ENCODE assay signal across 8 cellular contexts in the genomic region with DNA sequence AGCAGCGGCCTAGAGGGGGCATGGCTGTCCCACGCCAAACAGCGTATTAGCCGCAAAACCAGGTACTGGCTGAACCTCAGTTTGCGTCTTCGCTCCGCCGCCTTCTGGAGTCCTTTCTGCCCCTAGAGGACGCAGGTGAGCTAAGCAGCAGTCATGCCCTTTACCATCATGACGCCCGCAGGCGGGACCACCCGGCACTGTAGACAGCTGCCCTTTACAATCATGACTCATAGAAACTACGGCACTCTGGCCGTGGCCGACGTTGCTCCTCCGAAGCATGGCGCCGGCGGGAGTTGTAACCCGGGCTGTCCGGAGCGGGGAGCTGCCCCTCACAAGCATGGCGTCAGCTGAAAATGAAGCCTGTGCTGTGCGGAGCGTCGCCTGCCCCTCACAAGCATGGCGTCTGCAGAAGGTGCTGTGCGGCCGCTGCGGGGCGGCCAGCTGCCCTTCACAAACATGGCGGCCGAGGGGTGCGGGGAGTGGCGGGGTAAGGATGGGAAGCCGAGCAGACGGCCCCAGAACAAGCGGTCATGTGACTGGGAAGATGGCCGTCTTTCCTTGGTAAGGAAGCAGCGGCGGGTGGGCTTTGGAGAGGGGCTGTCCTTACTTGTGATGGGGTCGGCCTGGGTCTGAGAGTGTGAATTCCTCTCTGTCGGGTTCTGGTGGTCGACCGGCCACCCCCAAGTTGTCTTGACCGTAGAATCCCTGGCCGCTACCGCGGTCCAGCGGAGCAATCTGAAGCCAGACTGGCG. TPM values are rescaled to one million over a fixed set of nuclear protein-coding genes. Genes with fewer than 3 reads are reported as not detected.
A peak's percentile ranks its signal among the peaks of the same experiment; 100 is the strongest.
DNase-seq lines count a peak whose midpoint lies in the region; ATAC-seq and TF ChIP-seq lines count a peak whose summit lies in the region.

A gene with protein sequence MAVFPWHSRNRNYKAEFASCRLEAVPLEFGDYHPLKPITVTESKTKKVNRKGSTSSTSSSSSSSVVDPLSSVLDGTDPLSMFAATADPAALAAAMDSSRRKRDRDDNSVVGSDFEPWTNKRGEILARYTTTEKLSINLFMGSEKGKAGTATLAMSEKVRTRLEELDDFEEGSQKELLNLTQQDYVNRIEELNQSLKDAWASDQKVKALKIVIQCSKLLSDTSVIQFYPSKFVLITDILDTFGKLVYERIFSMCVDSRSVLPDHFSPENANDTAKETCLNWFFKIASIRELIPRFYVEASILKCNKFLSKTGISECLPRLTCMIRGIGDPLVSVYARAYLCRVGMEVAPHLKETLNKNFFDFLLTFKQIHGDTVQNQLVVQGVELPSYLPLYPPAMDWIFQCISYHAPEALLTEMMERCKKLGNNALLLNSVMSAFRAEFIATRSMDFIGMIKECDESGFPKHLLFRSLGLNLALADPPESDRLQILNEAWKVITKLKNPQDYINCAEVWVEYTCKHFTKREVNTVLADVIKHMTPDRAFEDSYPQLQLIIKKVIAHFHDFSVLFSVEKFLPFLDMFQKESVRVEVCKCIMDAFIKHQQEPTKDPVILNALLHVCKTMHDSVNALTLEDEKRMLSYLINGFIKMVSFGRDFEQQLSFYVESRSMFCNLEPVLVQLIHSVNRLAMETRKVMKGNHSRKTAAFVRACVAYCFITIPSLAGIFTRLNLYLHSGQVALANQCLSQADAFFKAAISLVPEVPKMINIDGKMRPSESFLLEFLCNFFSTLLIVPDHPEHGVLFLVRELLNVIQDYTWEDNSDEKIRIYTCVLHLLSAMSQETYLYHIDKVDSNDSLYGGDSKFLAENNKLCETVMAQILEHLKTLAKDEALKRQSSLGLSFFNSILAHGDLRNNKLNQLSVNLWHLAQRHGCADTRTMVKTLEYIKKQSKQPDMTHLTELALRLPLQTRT (plus strand): TSS at position 518 of the 752 bp plus-strand sequence. CDS start 27 bp downstream, at position 545.

- peaks cover 0 to 30% (median 19%) of the 10 kb centered on the region in 4 donors for H3K4me1 Mint-ChIP-seq in CD4-positive, CD25-positive, alpha-beta regulatory T cell
- peaks cover 16% of the 10 kb centered on the region for H3K4me1 Mint-ChIP-seq in activated CD4-positive, alpha-beta memory T cell treated with anti-CD3 and anti-CD28 coated beads for 36 hours (ENCODE audit: low read depth)

- WGBS in liver, result under 1% methylated on average over 53 of the region's 53 CpGs

- peak; percentile 95 to 98 (median 96) for DNase-seq in CD4-positive, CD25-positive, alpha-beta regulatory T cell
- peak; percentile 95 for DNase-seq in NCI-H774 (lab: John Stamatoyannopoulos, UW)
- peak; percentile 97 for DNase-seq in activated CD4-positive, alpha-beta memory T cell treated with anti-CD3 and anti-CD28 coated beads for 36 hours
- DNase-seq in dermis microvascular lymphatic vessel endothelial cell (ENCODE audit: low read depth in 2 of 2), result peak; percentile 98 to 100
- DNase-seq in stimulated activated CD4-positive, alpha-beta T cell treated with anti-CD3 and anti-CD28 coated beads, Interleukin-4, amount 100 ng/mL, for 24 hours, result peak; percentile 97

- H3K36me3 Mint-ChIP-seq in CD4-positive, CD25-positive, alpha-beta regulatory T cell, result no peaks in the 10 kb centered on the region
- peaks cover 7% of the 10 kb centered on the region for H3K36me3 Mint-ChIP-seq in activated CD4-positive, alpha-beta memory T cell treated with anti-CD3 and anti-CD28 coated beads for 36 hours

- CTCF ChIA-PET in activated CD4-positive, alpha-beta memory T cell treated with anti-CD3 and anti-CD28 coated beads for 36 hours (lab: Charles Lee), result interaction anchor here (0.8 to 3.2 kb wide), 24 partner anchors 8 to 488 kb away, joined by 3 to 35 read pairs (median 6); a partner anchor contains a TSS

- H3K9ac ChIP-seq in liver (ENCODE audit: low read depth in 1 of 2, low read length in 2 of 2), result peak within 1 kb of the TSS; percentile 82 to 87

- intact Hi-C loops in activated CD4-positive, alpha-beta memory T cell treated with anti-CD3 and anti-CD28 coated beads for 36 hours (cut with micrococcal nuclease), result loop anchor here (1.0 to 2.0 kb wide), 4 partner anchors 33 to 1186 kb away; a partner anchor contains a TSS

- peak; percentile 41 to 53 for TF ChIP-seq RAD21 in liver (IDR thresholded peaks at IDR 0.05)

- peak within 1 kb of the TSS; percentile 92 to 98 (median 94) for H3K27ac Mint-ChIP-seq in CD4-positive, CD25-positive, alpha-beta regulatory T cell
- peak within 1 kb of the TSS; percentile 86 for H3K27ac Mint-ChIP-seq in activated CD4-positive, alpha-beta memory T cell treated with anti-CD3 and anti-CD28 coated beads for 36 hours

- peak within 1 kb of the TSS; percentile 95 to 100 (median 97) for H3K4me3 Mint-ChIP-seq in CD4-positive, CD25-positive, alpha-beta regulatory T cell
- H3K4me3 Mint-ChIP-seq in activated CD4-positive, alpha-beta memory T cell treated with anti-CD3 and anti-CD28 coated beads for 36 hours, result peak within 1 kb of the TSS; percentile 85

- H3K27me3 ChIP-seq in CD4-positive, CD25-positive, alpha-beta regulatory T cell (ENCODE audit: control insufficient read depth, insufficient read depth, low read length), result no peaks in the 10 kb centered on the region
- no peaks in the 10 kb centered on the region for H3K27me3 ChIP-seq in liver (ENCODE audit: control insufficient read depth in 4 of 4, insufficient read depth in 4 of 4, low read length in 3 of 4)

- H3K36me3 ChIP-seq in CD4-positive, CD25-positive, alpha-beta regulatory T cell (ENCODE audit: control insufficient read depth, insufficient read depth, low read length), result no peaks in the 10 kb centered on the region
- H3K36me3 ChIP-seq in liver (ENCODE audit: control insufficient read depth in 4 of 4, insufficient read depth in 3 of 4, low read depth in 1 of 4, low read length in 3 of 4), result peaks cover 0 to 4% (median 0%) of the 10 kb centered on the region in 4 donors

- POLR2A ChIA-PET in activated CD4-positive, alpha-beta memory T cell treated with anti-CD3 and anti-CD28 coated beads for 36 hours (lab: Charles Lee), result interaction anchor here (0.6 to 2.2 kb wide), 6 partner anchors 17 to 1715 kb away, joined by 3 to 33 read pairs (median 4); a partner anchor contains a TSS

- peak; percentile 53 for TF ChIP-seq CTCF in liver (IDR thresholded peaks at IDR 0.05; ENCODE audit: low read depth, low read length, missing input control)

- peaks cover 9% of the 10 kb centered on the region for H3K4me1 ChIP-seq in CD4-positive, CD25-positive, alpha-beta regulatory T cell (ENCODE audit: control insufficient read depth, insufficient read depth, low read length, poor library complexity, severe bottlenecking)
- H3K4me1 ChIP-seq in liver (ENCODE audit: control insufficient read depth in 4 of 4, insufficient read depth in 4 of 4, low read length in 3 of 4), result peaks cover 0 to 7% (median 4%) of the 10 kb centered on the region in 4 donors

- peaks cover 0 to 1% (median 0%) of the 10 kb centered on the region in 7 donors for H3K9me3 Mint-ChIP-seq in CD4-positive, CD25-positive, alpha-beta regulatory T cell
- no peaks in the 10 kb centered on the region for H3K9me3 Mint-ChIP-seq in activated CD4-positive, alpha-beta memory T cell treated with anti-CD3 and anti-CD28 coated beads for 36 hours

- H3K27me3 Mint-ChIP-seq in CD4-positive, CD25-positive, alpha-beta regulatory T cell, result no peaks in the 10 kb centered on the region
- no peaks in the 10 kb centered on the region for H3K27me3 Mint-ChIP-seq in activated CD4-positive, alpha-beta memory T cell treated with anti-CD3 and anti-CD28 coated beads for 36 hours

- peak within 1 kb of the TSS; percentile 78 for H3K27ac ChIP-seq in CD4-positive, CD25-positive, alpha-beta regulatory T cell (ENCODE audit: insufficient read depth, low read length, poor library complexity, severe bottlenecking)
- H3K27ac ChIP-seq in liver (ENCODE audit: low read depth in 1 of 2, low read length in 2 of 2), result peak within 1 kb of the TSS; percentile 86 to 94

- peak; percentile 97 for ATAC-seq in CD4-positive, CD25-positive, alpha-beta regulatory T cell (ENCODE audit: low read depth in 2 of 2)
- peak; percentile 95 for ATAC-seq in GM19395 (IDR thresholded peaks at IDR 0.05; ENCODE audit: unreplicated experiment)
- peak; percentile 92 for ATAC-seq in HG03565 (IDR thresholded peaks at IDR 0.05; ENCODE audit: unreplicated experiment)

- H3K4me3 ChIP-seq in CD4-positive, CD25-positive, alpha-beta regulatory T cell (ENCODE audit: low read depth, low read length), result peak within 1 kb of the TSS; percentile 79
- H3K4me3 ChIP-seq in liver (ENCODE audit: low read depth in 1 of 3, low read length in 3 of 3), result peak within 1 kb of the TSS; percentile 69 to 95 (median 88)

- H3K9me3 ChIP-seq in CD4-positive, CD25-positive, alpha-beta regulatory T cell (ENCODE audit: control insufficient read depth in 2 of 2, low read length in 2 of 2), result no peaks in the 10 kb centered on the region
- H3K9me3 ChIP-seq in liver (ENCODE audit: control insufficient read depth in 4 of 4, low read length in 3 of 4), result no peaks in the 10 kb centered on the region

TF ChIP-seq in liver, 16 proteins besides CTCF, POLR2A, EP300 and RAD21 (continues in another document):
- TF ChIP-seq, protein P1, sequence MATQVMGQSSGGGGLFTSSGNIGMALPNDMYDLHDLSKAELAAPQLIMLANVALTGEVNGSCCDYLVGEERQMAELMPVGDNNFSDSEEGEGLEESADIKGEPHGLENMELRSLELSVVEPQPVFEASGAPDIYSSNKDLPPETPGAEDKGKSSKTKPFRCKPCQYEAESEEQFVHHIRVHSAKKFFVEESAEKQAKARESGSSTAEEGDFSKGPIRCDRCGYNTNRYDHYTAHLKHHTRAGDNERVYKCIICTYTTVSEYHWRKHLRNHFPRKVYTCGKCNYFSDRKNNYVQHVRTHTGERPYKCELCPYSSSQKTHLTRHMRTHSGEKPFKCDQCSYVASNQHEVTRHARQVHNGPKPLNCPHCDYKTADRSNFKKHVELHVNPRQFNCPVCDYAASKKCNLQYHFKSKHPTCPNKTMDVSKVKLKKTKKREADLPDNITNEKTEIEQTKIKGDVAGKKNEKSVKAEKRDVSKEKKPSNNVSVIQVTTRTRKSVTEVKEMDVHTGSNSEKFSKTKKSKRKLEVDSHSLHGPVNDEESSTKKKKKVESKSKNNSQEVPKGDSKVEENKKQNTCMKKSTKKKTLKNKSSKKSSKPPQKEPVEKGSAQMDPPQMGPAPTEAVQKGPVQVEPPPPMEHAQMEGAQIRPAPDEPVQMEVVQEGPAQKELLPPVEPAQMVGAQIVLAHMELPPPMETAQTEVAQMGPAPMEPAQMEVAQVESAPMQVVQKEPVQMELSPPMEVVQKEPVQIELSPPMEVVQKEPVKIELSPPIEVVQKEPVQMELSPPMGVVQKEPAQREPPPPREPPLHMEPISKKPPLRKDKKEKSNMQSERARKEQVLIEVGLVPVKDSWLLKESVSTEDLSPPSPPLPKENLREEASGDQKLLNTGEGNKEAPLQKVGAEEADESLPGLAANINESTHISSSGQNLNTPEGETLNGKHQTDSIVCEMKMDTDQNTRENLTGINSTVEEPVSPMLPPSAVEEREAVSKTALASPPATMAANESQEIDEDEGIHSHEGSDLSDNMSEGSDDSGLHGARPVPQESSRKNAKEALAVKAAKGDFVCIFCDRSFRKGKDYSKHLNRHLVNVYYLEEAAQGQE (IDR thresholded peaks at IDR 0.05), result peak; percentile 51

RNA-seq across cellular contexts. Expression of the gene that starts here (rescaled TPM):
- 34.2 TPM for total RNA-seq in CD4-positive, CD25-positive, alpha-beta regulatory T cell
- polyA plus RNA-seq in CD4-positive, CD25-positive, alpha-beta regulatory T cell, result 10 to 100 TPM; 29.9 to 34.6 (median 33.5) TPM
- total RNA-seq in activated CD4-positive, alpha-beta memory T cell treated with anti-CD3 and anti-CD28 coated beads for 36 hours, result 10 to 100 TPM; 33.9 to 38.0 TPM
- total RNA-seq in dermis microvascular lymphatic vessel endothelial cell, result 33.2 and 45.4 TPM in 2 replicates
- 10 to 100 TPM; 16.1 to 18.2 TPM for total RNA-seq in liver
- 10 to 100 TPM; 10.5 to 14.1 TPM for polyA plus RNA-seq in liver

Comparison
In these comparisons a context has a peak if more than half of its experiments do, and no peak if none do; other contexts are left out.
1. Peak in every context shown above with its lines: DNase-seq, ATAC-seq, H3K4me3 ChIP-seq and H3K27ac ChIP-seq.